Comparison of ENCODE assay signal across 21 cellular contexts in the genomic region with DNA sequence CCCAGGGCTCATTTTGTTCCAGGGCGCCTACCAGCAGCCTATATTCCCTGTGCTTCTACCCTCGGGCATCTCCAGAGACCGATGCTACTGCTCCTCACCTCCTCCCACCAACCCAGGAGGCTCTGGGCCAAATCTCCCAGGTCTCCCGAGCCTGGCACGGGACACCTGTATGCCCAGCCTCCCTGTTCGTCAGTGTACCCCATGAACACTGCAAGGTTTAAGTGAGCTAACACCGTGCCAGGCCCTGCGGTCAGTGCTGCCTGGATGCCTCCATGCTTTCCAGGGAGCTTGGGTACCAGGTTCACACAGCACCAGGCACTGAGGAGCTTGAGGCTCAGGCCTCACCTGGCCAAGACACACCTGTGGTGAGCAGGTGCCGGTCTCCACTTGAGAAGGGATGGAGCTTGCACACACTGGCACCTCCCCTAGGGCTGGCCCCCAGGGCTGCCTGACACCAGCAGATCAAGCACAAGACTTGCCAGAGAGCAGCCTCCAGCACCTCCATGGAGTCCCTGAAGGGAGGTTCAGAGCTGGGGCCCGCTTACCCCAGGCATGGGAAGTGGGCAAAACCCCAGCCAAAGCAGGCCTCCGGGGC.
A peak's percentile ranks its signal among the peaks of the same experiment; 100 is the strongest.
DNase-seq lines count a peak whose midpoint lies in the region; ATAC-seq and TF ChIP-seq lines count a peak whose summit lies in the region.
"Had no signal": no experiment of that assay in that cellular context is flagged by ENCODE, and none has a peak within 500 bp of the region (broad histone marks: within the 10 kb centered on the region; RNA-seq: fewer than 3 reads in every experiment).

No MANE protein-coding gene starts in this region.

- H3K4me3 ChIP-seq in right cardiac atrium (ENCODE audit: low read length) (no peak overlapping the region), right atrium auricular region (no peak overlapping the region), thyroid gland (replicated peaks in 1 of 3) (no peak overlapping the region)
- H3K4me3 ChIP-seq: BLaER1 treated with 17β-estradiol and CSF1 and Interleukin-3, amounts not matched to agents 10 nM and 100 nM; GM12878 had no signal

- H3K4me1 Mint-ChIP-seq in immature natural killer cell: peaks cover 67 to 87% of the 10 kb centered on the region in 2 donors

- ATAC-seq in right cardiac atrium (no peak), HG02885 (IDR thresholded peaks at IDR 0.05; ENCODE audit: poor library complexity, unreplicated experiment) (no peak), GM19351 (IDR thresholded peaks at IDR 0.05; ENCODE audit: unreplicated experiment) (no peak)
- ATAC-seq: GM12878, HCT116 had no signal

- no peaks in the 10 kb centered on the region for H3K9me3 Mint-ChIP-seq in immature natural killer cell
- H3K9me3 Mint-ChIP-seq: CD4-positive, alpha-beta memory T cell had no signal

- H3K4me1 ChIP-seq in right cardiac atrium (ENCODE audit: control insufficient read depth, insufficient read depth, low read length): peaks cover 34% of the 10 kb centered on the region
- peaks cover 0 to 45% of the 10 kb centered on the region in 2 donors for H3K4me1 ChIP-seq in right atrium auricular region
- H3K4me1 ChIP-seq in thyroid gland: peaks cover 29 to 54% of the 10 kb centered on the region in 2 donors

- no peak for TF ChIP-seq CTCF in right atrium auricular region (IDR thresholded peaks at IDR 0.05)
- no peak for TF ChIP-seq CTCF in thyroid gland (IDR thresholded peaks at IDR 0.05)

- WGBS in right cardiac atrium: 89% methylated on average over 11 of the region's 11 CpGs
- 87 to 88% methylated on average over 8 to 9 of the region's 11 CpGs for WGBS in thyroid gland, 2 donors

- peak overlapping the region in 4 of 6 donors; percentile 6 to 88 (median 28) for H3K27ac Mint-ChIP-seq in immature natural killer cell

- no peak overlapping the region for H3K4me3 Mint-ChIP-seq in immature natural killer cell
- H3K4me3 Mint-ChIP-seq: CD4-positive, alpha-beta memory T cell had no signal

- intact Hi-C loops in right cardiac atrium (cut with DNase I) (no loop called here), thyroid gland (cut with DNase I) (no loop called here)

- H3K9me3 ChIP-seq in right cardiac atrium (ENCODE audit: control insufficient read depth, low read length) (no peaks in the 10 kb centered on the region), right atrium auricular region (no peaks in the 10 kb centered on the region), thyroid gland (no peaks in the 10 kb centered on the region)
- H3K9me3 ChIP-seq: BLaER1 treated with 17β-estradiol and CSF1 and Interleukin-3, amounts not matched to agents 10 nM and 100 nM had no signal

- H3K36me3 ChIP-seq in right atrium auricular region (no peaks in the 10 kb centered on the region), thyroid gland (no peaks in the 10 kb centered on the region)

- H3K36me3 Mint-ChIP-seq in immature natural killer cell: peaks cover 0 to 14% (median 6%) of the 10 kb centered on the region in 3 donors

- no peak for TF ChIP-seq POLR2A in thyroid gland (IDR thresholded peaks at IDR 0.05)

- DNase-seq in right cardiac atrium (peak in 2 of 3 donors; percentile 25 to 49), right atrium auricular region (ENCODE audit: low spot score) (no peak), NCI-H510A treated with DMSO at 0.1 percent for 48 hours (lab: John Stamatoyannopoulos, UW) (peak; percentile 62), immature natural killer cell (no peak), thyroid gland (peak; percentile 39 to 58), AG08395 (ENCODE audit: low spot score) (no peak)
- DNase-seq: GOT3, KG1, NCI-H1092, NCI-H146, NCI-H2029, NCI-H2171, NCI-H345, NCI-H526, SHP77 had no signal

- H3K27me3 Mint-ChIP-seq in immature natural killer cell (ENCODE audit: low read depth in 3 of 3): peaks cover 13 to 37% (median 18%) of the 10 kb centered on the region in 3 donors
- H3K27me3 Mint-ChIP-seq: CD4-positive, alpha-beta memory T cell had no signal

- H3K27me3 ChIP-seq in right cardiac atrium (ENCODE audit: control insufficient read depth, insufficient read depth) (no peaks in the 10 kb centered on the region), right atrium auricular region (no peaks in the 10 kb centered on the region), thyroid gland (no peaks in the 10 kb centered on the region)
- H3K27me3 ChIP-seq: BLaER1 treated with 17β-estradiol and CSF1 and Interleukin-3, amounts not matched to agents 10 nM and 100 nM had no signal

- no peak overlapping the region for H3K27ac ChIP-seq in right cardiac atrium (ENCODE audit: low read length)
- H3K27ac ChIP-seq in right atrium auricular region: no peak overlapping the region
- peak overlapping the region in 2 of 3 donors; percentile 44 to 46 for H3K27ac ChIP-seq in thyroid gland

Comparison
In these comparisons a context has a peak if more than half of its experiments do, and no peak if none do; other contexts are left out.
1. DNase-seq: peak in right cardiac atrium (2 of 3), NCI-H510A treated with DMSO at 0.1 percent for 48 hours (single experiment) and thyroid gland (2 of 2); none in right atrium auricular region (single experiment), immature natural killer cell (0 of 3) and AG08395 (single experiment).
2. H3K27ac ChIP-seq: peak in thyroid gland (2 of 3); none in right cardiac atrium (single experiment) and right atrium auricular region (0 of 2).